ENCODE assay signal across 16 cellular contexts in the genomic region with DNA sequence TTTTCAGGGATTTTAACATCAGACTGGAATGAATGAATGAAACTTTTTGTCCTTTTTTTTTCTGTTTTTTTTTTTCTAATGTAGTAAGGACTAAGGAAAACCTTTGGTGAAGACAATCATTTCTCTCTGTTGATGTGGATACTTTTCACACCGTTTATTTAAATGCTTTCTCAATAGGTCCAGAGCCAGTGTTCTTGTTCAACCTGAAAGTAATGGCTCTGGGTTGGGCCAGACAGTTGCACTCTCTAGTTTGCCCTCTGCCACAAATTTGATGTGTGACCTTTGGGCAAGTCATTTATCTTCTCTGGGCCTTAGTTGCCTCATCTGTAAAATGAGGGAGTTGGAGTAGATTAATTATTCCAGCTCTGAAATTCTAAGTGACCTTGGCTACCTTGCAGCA.
"Had no signal": no experiment of that assay in that cellular context is flagged by ENCODE, and none has a peak within 500 bp of the region (broad histone marks: within the 10 kb centered on the region; RNA-seq: fewer than 3 reads in every experiment).

No MANE protein-coding gene starts in this region.

- H3K27ac ChIP-seq: gastroesophageal sphincter, lower lobe of right lung, tibial artery, vagina had no signal

- FAIRE-seq: islet of Langerhans, pancreas, TTC549 had no signal

- H3K4me3 Mint-ChIP-seq: endodermal cell had no signal

- DNase-seq: activated CD4-positive, alpha-beta T cell treated with anti-CD3 and anti-CD28 coated beads, Interleukin-2, amount 50 U/mL, for 1 hour; activated CD4-positive, CD25-positive, alpha-beta regulatory T cell; activated gamma-delta T cell treated with Interleukin-2 at 50 U/mL for 16 hours; activated T-cell treated with anti-CD3 and anti-CD28 coated beads, Interleukin-2, amount 50 U/mL, for 1 hour; dorsolateral prefrontal cortex; endodermal cell; erythroblast; left colon; lower lobe of right lung; pancreas; stimulated activated CD4-positive, alpha-beta T cell treated with anti-CD3 and anti-CD28 coated beads, Interleukin-1b, Interleukin-23, amount 100 ng/mL, for 48 hours; tibial artery had no signal

- H3K9me3 ChIP-seq: vagina had no signal

- H3K4me1 Mint-ChIP-seq: endodermal cell had no signal

- H3K27me3 ChIP-seq: dorsolateral prefrontal cortex, gastroesophageal sphincter, pancreas, tibial artery, vagina had no signal

- H3K4me3 ChIP-seq: dorsolateral prefrontal cortex, gastroesophageal sphincter, lower lobe of right lung, pancreas, tibial artery, vagina had no signal

- ATAC-seq: gastroesophageal sphincter, left colon had no signal

- H3K4me1 ChIP-seq: gastroesophageal sphincter, lower lobe of right lung, tibial artery, vagina had no signal
